Comparison of ENCODE assay signal across 14 cellular contexts in genomic region chr1:228393811-228394570, GRCh38. TPM values are rescaled to one million over a fixed set of nuclear protein-coding genes. Genes with fewer than 3 reads are reported as not detected.
A peak's percentile ranks its signal among the peaks of the same experiment; 100 is the strongest.
DNase-seq lines count a peak whose midpoint lies in the region; ATAC-seq and TF ChIP-seq lines count a peak whose summit lies in the region.
"Had no signal": no experiment of that assay in that cellular context is flagged by ENCODE, and none has a peak within 500 bp of the region (broad histone marks: within the 10 kb centered on the region; RNA-seq: fewer than 3 reads in every experiment).

No MANE protein-coding gene starts in this region.

- DNase-seq in Caco-2 (peak in 1 of 2 experiments; percentile 15), Panc1 (ENCODE audit: low read depth, low spot score) (no peak), epithelial cell of prostate (ENCODE audit: low read depth, low spot score) (no peak), posterior vena cava (ENCODE audit: low spot score) (peak; percentile 49), GDM1 (lab: John Stamatoyannopoulos, UW) (no peak), SK-N-DZ (ENCODE audit: low spot score) (no peak), NCI-H82 treated with DMSO at 0.1 percent for 48 hours (lab: John Stamatoyannopoulos, UW; ENCODE audit: unreplicated experiment) (no peak)
- DNase-seq: activated CD4-positive, alpha-beta memory T cell treated with anti-CD3 and anti-CD28 coated beads, Interleukin-2, amount 10 ng/mL, durations not matched to agents 7 days and 5 days; activated gamma-delta T cell treated with Interleukin-2 at 50 U/mL for 16 hours; NK-92 treated with Interleukin-12 subunit alpha and Interleukin-12 subunit beta, amount 100 ng/mL, for 24 hours had no signal

- no peaks in the 10 kb centered on the region for H3K4me1 Mint-ChIP-seq in Caco-2 (ENCODE audit: low read depth, unreplicated experiment)

- no peaks in the 10 kb centered on the region for H3K27me3 ChIP-seq in Caco-2 (replicated peaks; ENCODE audit: control insufficient read depth, insufficient read depth, low read length)
- H3K27me3 ChIP-seq in Panc1 (ENCODE audit: control insufficient read depth, insufficient read depth, low read length): no peaks in the 10 kb centered on the region

- H3K27ac ChIP-seq in Panc1 (ENCODE audit: low read length) (no peak overlapping the region), epithelial cell of prostate (peak overlapping the region; percentile 3)
- H3K27ac ChIP-seq: C4-2B, psoas muscle had no signal

- intact Hi-C loops in Caco-2 (cut with micrococcal nuclease; ENCODE audit: unreplicated experiment) (loop anchor here (5.0 kb wide), 1 partner anchor 127 kb away; no protein-coding TSS in a partner anchor), Panc1 (cut with micrococcal nuclease; ENCODE audit: unreplicated experiment) (no loop called here), posterior vena cava (cut with DNase I) (no loop called here)

- in situ Hi-C loops in Panc1 (cut with HindIII; ENCODE audit: low pct_unique_long_range_greater_than_20kb, low sequenced_read_pairs): no loop called here

- H3K4me3 ChIP-seq in Caco-2 (ENCODE audit: low read depth, low read length): no peak overlapping the region
- H3K4me3 ChIP-seq in Panc1 (ENCODE audit: low read depth in 2 of 2, low read length in 2 of 2): no peak overlapping the region
- H3K4me3 ChIP-seq: mucosa of descending colon, psoas muscle had no signal

- peaks cover 57% of the 10 kb centered on the region for H3K36me3 Mint-ChIP-seq in Caco-2 (ENCODE audit: insufficient read depth, unreplicated experiment)

- H3K27me3 Mint-ChIP-seq in Caco-2 (ENCODE audit: insufficient read depth, unreplicated experiment): no peaks in the 10 kb centered on the region
- H3K27me3 Mint-ChIP-seq: activated CD4-positive, alpha-beta memory T cell treated with anti-CD3 and anti-CD28 coated beads, Interleukin-2, amount 10 ng/mL, durations not matched to agents 7 days and 5 days had no signal

- TF ChIP-seq CTCF in Caco-2 (IDR thresholded peaks at IDR 0.05; ENCODE audit: insufficient read depth in 1 of 2, low read depth in 1 of 2, low read length in 1 of 2, severe bottlenecking in 1 of 2, unreplicated experiment in 1 of 2) (no peak), Panc1 (IDR thresholded peaks at IDR 0.05) (no peak; the same call in 1 of the 2 replicates)

- no peak overlapping the region for H3K27ac Mint-ChIP-seq in Caco-2 (ENCODE audit: unreplicated experiment)
- H3K27ac Mint-ChIP-seq: activated CD4-positive, alpha-beta memory T cell treated with anti-CD3 and anti-CD28 coated beads, Interleukin-2, amount 10 ng/mL, durations not matched to agents 7 days and 5 days had no signal

- no peak overlapping the region for H3K4me3 Mint-ChIP-seq in Caco-2 (ENCODE audit: unreplicated experiment)
- H3K4me3 Mint-ChIP-seq: activated CD4-positive, alpha-beta memory T cell treated with anti-CD3 and anti-CD28 coated beads, Interleukin-2, amount 10 ng/mL, durations not matched to agents 7 days and 5 days had no signal

- ATAC-seq in Panc1: peak; percentile 41

- POLR2A ChIA-PET in Caco-2 (lab: Charles Lee): interaction anchor here (1.5 kb wide), 1 partner anchor 13 kb away, joined by 17 read pairs; the partner anchor contains the start of gene TRIM11
- POLR2A ChIA-PET in Panc1 (lab: Charles Lee): interaction anchor here (0.6 kb wide), 2 partner anchors 19 to 1285 kb away, joined by 3 to 9 read pairs; no protein-coding TSS in a partner anchor

- CTCF ChIA-PET in Caco-2 (lab: Charles Lee): interaction anchor here (0.6 kb wide), 1 partner anchor 13 kb away, joined by 5 read pairs; no protein-coding TSS in a partner anchor
- CTCF ChIA-PET in Panc1 (lab: Charles Lee): interaction anchor here (0.6 to 1.0 kb wide), 2 partner anchors 64 to 395 kb away, joined by 5 to 7 read pairs; no protein-coding TSS in a partner anchor

- no peaks in the 10 kb centered on the region for H3K9me3 ChIP-seq in Caco-2
- H3K9me3 ChIP-seq in Panc1 (ENCODE audit: control insufficient read depth, insufficient read depth, low read depth, low read length): no peaks in the 10 kb centered on the region
- H3K9me3 ChIP-seq: mucosa of descending colon, psoas muscle had no signal

- no peaks in the 10 kb centered on the region for H3K4me1 ChIP-seq in Caco-2
- H3K4me1 ChIP-seq in Panc1 (ENCODE audit: control insufficient read depth, insufficient read depth, low read length): peaks cover 14% of the 10 kb centered on the region
- H3K4me1 ChIP-seq: psoas muscle had no signal

- H3K36me3 ChIP-seq in Caco-2 (ENCODE audit: control insufficient read depth, insufficient read depth, low read length) (no peaks in the 10 kb centered on the region; the same call in 1 of the 2 replicates), Panc1 (ENCODE audit: control insufficient read depth, insufficient read depth, low read length) (peaks cover 3% of the 10 kb centered on the region; the same call in 1 of the 2 replicates)

- no peaks in the 10 kb centered on the region for H3K9me3 Mint-ChIP-seq in Caco-2 (ENCODE audit: unreplicated experiment)
- H3K9me3 Mint-ChIP-seq: activated CD4-positive, alpha-beta memory T cell treated with anti-CD3 and anti-CD28 coated beads, Interleukin-2, amount 10 ng/mL, durations not matched to agents 7 days and 5 days had no signal

- BruUV-seq in Caco-2 (replicated peaks; lab: Mats Ljungman, UMichigan) (TSS peak; percentile 16), Panc1 (replicated peaks; lab: Mats Ljungman, UMichigan) (TSS peak; percentile 26)

RNA-seq across cellular contexts. Expression of gene TRIM11, which starts 12.6 kb away (rescaled TPM):
- 48.3 and 51.7 TPM in 2 replicates for total RNA-seq in Caco-2 (2022)
- total RNA-seq in Panc1 (2021; ENCODE audit: unreplicated experiment): 38.6 TPM
- polyA plus RNA-seq in Panc1 (2012; ENCODE audit: insufficient read length): 32.3 TPM
- total RNA-seq in posterior vena cava: 10 to 100 TPM; 12.7 to 13.3 TPM
- polyA plus RNA-seq in SK-N-DZ (2014; cell fraction: cytosol; rRNA removed): 23.7 and 32.9 TPM in 2 replicates
- polyA plus RNA-seq in SK-N-DZ (2014; cell fraction: nucleus; rRNA removed): 38.7 and 64.1 TPM in 2 replicates

RNA-seq across cellular contexts. Expression of gene TRIM17, which starts 22.7 kb away (rescaled TPM):
- total RNA-seq in Caco-2 (2022) (4.0 and 4.5 TPM in 2 replicates), Panc1 (2021; ENCODE audit: unreplicated experiment) (1.2 TPM), posterior vena cava (1 to 10 TPM in 1 of 2 donors, under 1 TPM in 1; 0.38 to 1.9 TPM)
- 1.0 TPM for polyA plus RNA-seq in Panc1 (2012; ENCODE audit: insufficient read length)
- polyA plus RNA-seq in SK-N-DZ (2014; cell fraction: cytosol; rRNA removed): 1.8 and 4.8 TPM in 2 replicates
- polyA plus RNA-seq in SK-N-DZ (2014; cell fraction: nucleus; rRNA removed): 10.2 and 13.3 TPM in 2 replicates
- total RNA-seq: glomerular endothelial cell, psoas muscle had no signal
